In the genomic region with DNA sequence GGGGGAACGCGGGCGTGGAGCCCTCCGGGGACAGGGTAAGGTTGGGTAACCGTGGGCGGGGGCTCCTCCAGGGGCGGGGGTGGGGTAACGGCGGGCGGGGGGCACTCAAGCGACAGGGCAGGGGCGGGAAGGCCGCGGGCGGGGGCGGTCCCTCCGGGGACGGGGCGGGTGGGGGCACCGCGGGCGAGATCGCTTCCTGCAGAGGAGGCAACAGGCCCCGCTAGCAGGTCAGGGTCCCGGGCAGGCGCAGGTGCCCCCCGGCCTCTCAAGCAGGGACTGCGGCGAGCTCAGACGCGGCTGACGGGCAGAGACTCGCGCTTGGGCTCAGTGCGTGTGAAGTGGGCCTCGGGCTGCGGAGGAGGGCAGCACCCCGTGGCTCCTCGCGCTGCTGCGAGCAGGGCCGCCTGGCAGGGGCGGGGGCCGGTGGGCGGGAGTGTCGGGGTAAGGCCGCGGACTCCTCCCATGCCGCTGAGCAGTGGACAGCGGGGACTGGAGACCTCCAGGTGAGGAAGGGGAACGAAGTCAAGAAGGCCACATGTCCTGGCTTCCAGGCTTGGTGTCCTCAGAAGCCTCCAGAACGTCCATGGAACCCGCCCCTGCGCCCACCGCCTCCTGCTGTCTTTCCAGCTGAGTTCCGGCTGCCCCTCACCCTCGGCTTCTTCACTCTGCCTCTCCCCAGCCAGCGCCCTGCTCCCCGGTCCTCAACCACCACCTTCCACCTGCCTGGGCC, we compare ENCODE assay signal across 8 cellular contexts. TPM values are rescaled to one million over a fixed set of nuclear protein-coding genes. Genes with fewer than 3 reads are reported as not detected.
A peak's percentile ranks its signal among the peaks of the same experiment; 100 is the strongest.
DNase-seq lines count a peak whose midpoint lies in the region; ATAC-seq and TF ChIP-seq lines count a peak whose summit lies in the region.

No MANE protein-coding gene starts in this region.

- peak overlapping the region; percentile 85 for H3K4me3 Mint-ChIP-seq in activated T-helper 1 cell treated with anti-CD3 and anti-CD28 coated beads, Interleukin-12 subunit alpha, Interleukin-12 subunit beta, Interleukin-2, Interleukin-4 antibody, amounts not matched to agents 30 ng/mL and 10 ng/mL and 1 ng/mL, durations not matched to agents 14 hours and 24 hours and 36 hours

- H2AFZ ChIP-seq in OCI-LY1 (ENCODE audit: low read length) = no peak overlapping the region
- peak overlapping the region; percentile 51 for H2AFZ ChIP-seq in neural cell (ENCODE audit: low read depth, low read length)

- H3K4me1 ChIP-seq in OCI-LY1 (ENCODE audit: insufficient read depth, low read length, severe bottlenecking) (peaks cover 76% of the 10 kb centered on the region), stomach smooth muscle (ENCODE audit: control insufficient read depth, insufficient read depth, low read length) (peaks cover 38% of the 10 kb centered on the region)

- peaks cover 46% of the 10 kb centered on the region for H3K4me1 Mint-ChIP-seq in activated T-helper 1 cell treated with anti-CD3 and anti-CD28 coated beads, Interleukin-12 subunit alpha, Interleukin-12 subunit beta, Interleukin-2, Interleukin-4 antibody, amounts not matched to agents 30 ng/mL and 10 ng/mL and 1 ng/mL, durations not matched to agents 14 hours and 24 hours and 36 hours (ENCODE audit: low read depth)

- no peak for TF ChIP-seq EP300 in neural cell (conservative IDR thresholded peaks at IDR 0.05; ENCODE audit: poor library complexity, severe bottlenecking)

- H3K9me2 ChIP-seq in OCI-LY1 (ENCODE audit: low read depth, low read length) = no peaks in the 10 kb centered on the region
- no peaks in the 10 kb centered on the region for H3K9me2 ChIP-seq in neural cell (ENCODE audit: insufficient read depth, low read length)

- peaks cover 16% of the 10 kb centered on the region; the same call in 1 of the 2 replicates for H3K36me3 ChIP-seq in OCI-LY1 (ENCODE audit: insufficient read depth, low read length)
- H3K36me3 ChIP-seq in neural cell (ENCODE audit: insufficient read depth, low read length) = no peaks in the 10 kb centered on the region
- no peaks in the 10 kb centered on the region for H3K36me3 ChIP-seq in stomach smooth muscle (ENCODE audit: control insufficient read depth in 2 of 2, insufficient read depth in 2 of 2, low read length in 2 of 2)

- H3K4me3 ChIP-seq in OCI-LY1 (ENCODE audit: low read depth, low read length, poor library complexity, severe bottlenecking) = peak overlapping the region; percentile 71
- H3K4me3 ChIP-seq in fibroblast of pulmonary artery (replicated peaks; ENCODE audit: low read depth, low read length) = peak overlapping the region; percentile 64
- H3K4me3 ChIP-seq in neural cell (ENCODE audit: low read length) = peak overlapping the region; percentile 86
- peak overlapping the region; percentile 69 to 81 for H3K4me3 ChIP-seq in stomach smooth muscle (ENCODE audit: low read length in 2 of 2)

- intact Hi-C loops in activated T-helper 1 cell treated with anti-CD3 and anti-CD28 coated beads, Interleukin-12 subunit alpha, Interleukin-12 subunit beta, Interleukin-2, Interleukin-4 antibody, amounts not matched to agents 30 ng/mL and 10 ng/mL and 1 ng/mL, durations not matched to agents 14 hours and 24 hours and 36 hours (cut with micrococcal nuclease) = loop anchor here (1.0 to 2.0 kb wide), 4 partner anchors 15 to 111 kb away; partner anchors contain the start of gene TMEM52

- H3K36me3 Mint-ChIP-seq in activated T-helper 1 cell treated with anti-CD3 and anti-CD28 coated beads, Interleukin-12 subunit alpha, Interleukin-12 subunit beta, Interleukin-2, Interleukin-4 antibody, amounts not matched to agents 30 ng/mL and 10 ng/mL and 1 ng/mL, durations not matched to agents 14 hours and 24 hours and 36 hours (ENCODE audit: low read depth) = peaks cover 15% of the 10 kb centered on the region

- no peaks in the 10 kb centered on the region for H3K9me3 Mint-ChIP-seq in activated T-helper 1 cell treated with anti-CD3 and anti-CD28 coated beads, Interleukin-12 subunit alpha, Interleukin-12 subunit beta, Interleukin-2, Interleukin-4 antibody, amounts not matched to agents 30 ng/mL and 10 ng/mL and 1 ng/mL, durations not matched to agents 14 hours and 24 hours and 36 hours

- no peaks in the 10 kb centered on the region for H3F3A ChIP-seq in OCI-LY1 (ENCODE audit: insufficient read depth, low read length)
- H3F3A ChIP-seq in neural cell (ENCODE audit: insufficient read depth, low read length, poor library complexity, severe bottlenecking) = peaks cover 11% of the 10 kb centered on the region

- H3K9ac ChIP-seq in OCI-LY1 (ENCODE audit: low read length) = peak overlapping the region; percentile 90
- peak overlapping the region; percentile 97 for H3K9ac ChIP-seq in neural cell (ENCODE audit: low read length)
- H3K9ac ChIP-seq in stomach smooth muscle (ENCODE audit: low read length in 2 of 2) = peak overlapping the region; percentile 64 to 75

- H3K79me2 ChIP-seq in OCI-LY1 (ENCODE audit: insufficient read depth, low read length) = peaks cover 37% of the 10 kb centered on the region
- peaks cover 46% of the 10 kb centered on the region for H3K79me2 ChIP-seq in neural cell (replicated peaks; ENCODE audit: insufficient read depth, low read length)

- TF ChIP-seq RAD21 in neural cell (conservative IDR thresholded peaks at IDR 0.05) = no peak

- H3K27ac ChIP-seq in OCI-LY1 (ENCODE audit: low read depth, low read length, poor library complexity, severe bottlenecking) = peak overlapping the region; percentile 98
- peak overlapping the region; percentile 89 for H3K27ac ChIP-seq in neural cell (ENCODE audit: low read length)
- peak overlapping the region; percentile 64 for H3K27ac ChIP-seq in stomach smooth muscle (ENCODE audit: low read length)

- DNase-seq in DMS 273 (lab: John Stamatoyannopoulos, UW; ENCODE audit: unreplicated experiment) = peak; percentile 86
- no peak for DNase-seq in DMS 273 treated with DMSO at 0.1 percent for 48 hours (lab: John Stamatoyannopoulos, UW)
- DNase-seq in activated T-helper 1 cell treated with anti-CD3 and anti-CD28 coated beads, Interleukin-12 subunit alpha, Interleukin-12 subunit beta, Interleukin-2, Interleukin-4 antibody, amounts not matched to agents 30 ng/mL and 10 ng/mL and 1 ng/mL, durations not matched to agents 14 hours and 24 hours and 36 hours (ENCODE audit: low spot score) = peak; percentile 32
- peak; percentile 51 for DNase-seq in fibroblast of pulmonary artery (ENCODE audit: low read depth)

- ATAC-seq in HG03139 (IDR thresholded peaks at IDR 0.05; ENCODE audit: unreplicated experiment) = peak; percentile 11

- H3K4me2 ChIP-seq in OCI-LY1 (ENCODE audit: low read length) = peak overlapping the region; percentile 83
- peak overlapping the region; percentile 96 for H3K4me2 ChIP-seq in neural cell (ENCODE audit: low read length)

- H3K27me3 ChIP-seq in OCI-LY1 (ENCODE audit: insufficient read depth, low read length) (no peaks in the 10 kb centered on the region), neural cell (ENCODE audit: insufficient read depth, low read depth, low read length) (no peaks in the 10 kb centered on the region), stomach smooth muscle (ENCODE audit: control insufficient read depth in 1 of 2, insufficient read depth in 2 of 2, low read length in 2 of 2) (peaks cover 14 to 25% of the 10 kb centered on the region in 2 donors)

- H3K27ac Mint-ChIP-seq in activated T-helper 1 cell treated with anti-CD3 and anti-CD28 coated beads, Interleukin-12 subunit alpha, Interleukin-12 subunit beta, Interleukin-2, Interleukin-4 antibody, amounts not matched to agents 30 ng/mL and 10 ng/mL and 1 ng/mL, durations not matched to agents 14 hours and 24 hours and 36 hours = peak overlapping the region; percentile 88

- H3K9me3 ChIP-seq in OCI-LY1 (ENCODE audit: low read length) (no peaks in the 10 kb centered on the region), neural cell (ENCODE audit: low read length) (no peaks in the 10 kb centered on the region), stomach smooth muscle (ENCODE audit: control insufficient read depth in 2 of 2, low read length in 2 of 2) (no peaks in the 10 kb centered on the region)

- peaks cover 3% of the 10 kb centered on the region for H3K27me3 Mint-ChIP-seq in activated T-helper 1 cell treated with anti-CD3 and anti-CD28 coated beads, Interleukin-12 subunit alpha, Interleukin-12 subunit beta, Interleukin-2, Interleukin-4 antibody, amounts not matched to agents 30 ng/mL and 10 ng/mL and 1 ng/mL, durations not matched to agents 14 hours and 24 hours and 36 hours (ENCODE audit: insufficient read depth)

- H4K20me1 ChIP-seq in OCI-LY1 (ENCODE audit: insufficient read depth, low read length) = peaks cover 6% of the 10 kb centered on the region; the same call in 1 of the 2 replicates
- H4K20me1 ChIP-seq in neural cell (ENCODE audit: insufficient read depth) = peaks cover 19% of the 10 kb centered on the region

- TF ChIP-seq CTCF in OCI-LY1 (IDR thresholded peaks at IDR 0.05; ENCODE audit: low read length) (no peak), fibroblast of pulmonary artery (IDR thresholded peaks at IDR 0.05; ENCODE audit: low read length, missing control alignments) (no peak), neural cell (IDR thresholded peaks at IDR 0.05; ENCODE audit: poor library complexity, severe bottlenecking) (no peak)

TF ChIP-seq in neural cell, 6 proteins besides CTCF, POLR2A, EP300 and RAD21:
- TF ChIP-seq MXI1 (conservative IDR thresholded peaks at IDR 0.05; ENCODE audit: poor library complexity, severe bottlenecking) (peak; percentile 5), POLR2AphosphoS5 (IDR thresholded peaks at IDR 0.05) (peak; percentile 44), SMC3 (conservative IDR thresholded peaks at IDR 0.05; ENCODE audit: poor library complexity) (no peak)

RNA-seq across cellular contexts. Expression of gene GNB1, which starts 0.6 kb away (rescaled TPM):
- total RNA-seq in activated T-helper 1 cell treated with anti-CD3 and anti-CD28 coated beads, Interleukin-12 subunit alpha, Interleukin-12 subunit beta, Interleukin-2, Interleukin-4 antibody, amounts not matched to agents 30 ng/mL and 10 ng/mL and 1 ng/mL, durations not matched to agents 14 hours and 24 hours and 36 hours = 382 and 398 TPM in 2 replicates
- polyA plus RNA-seq in neural cell = 308 and 325 TPM in 2 replicates
- polyA minus RNA-seq in neural cell = 311 and 335 TPM in 2 replicates

RNA-seq across cellular contexts. Expression of gene CALML6, which starts 23.5 kb away (rescaled TPM):
- 0.36 and 0.51 TPM in 2 replicates for total RNA-seq in activated T-helper 1 cell treated with anti-CD3 and anti-CD28 coated beads, Interleukin-12 subunit alpha, Interleukin-12 subunit beta, Interleukin-2, Interleukin-4 antibody, amounts not matched to agents 30 ng/mL and 10 ng/mL and 1 ng/mL, durations not matched to agents 14 hours and 24 hours and 36 hours
- not detected in 2 replicates for polyA plus RNA-seq in neural cell
- not detected in 2 replicates for polyA minus RNA-seq in neural cell

RNA-seq across cellular contexts. Expression of gene TMEM52, which starts 27.6 kb away (rescaled TPM):
- total RNA-seq in activated T-helper 1 cell treated with anti-CD3 and anti-CD28 coated beads, Interleukin-12 subunit alpha, Interleukin-12 subunit beta, Interleukin-2, Interleukin-4 antibody, amounts not matched to agents 30 ng/mL and 10 ng/mL and 1 ng/mL, durations not matched to agents 14 hours and 24 hours and 36 hours = 0.99 and 1.5 TPM in 2 replicates
- 0.89 TPM in 1 of 2 replicates, not detected in the other for polyA plus RNA-seq in neural cell
- polyA minus RNA-seq in neural cell = not detected in 2 replicates
